Comparison of ENCODE assay signal across 20 cellular contexts in genomic region chr6:146890644-146891434, GRCh38.
DNase-seq lines count a peak whose midpoint lies in the region; ATAC-seq, FAIRE-seq and TF ChIP-seq lines count a peak whose summit lies in the region.
"Had no signal": no experiment of that assay in that cellular context is flagged by ENCODE, and none has a peak within 500 bp of the region (broad histone marks: within the 10 kb centered on the region; RNA-seq: fewer than 3 reads in every experiment).

No MANE protein-coding gene starts in this region.

- H4K20me1 ChIP-seq in K562 (replicated peaks; ENCODE audit: control insufficient read depth, insufficient read depth, low read length) (no peaks in the 10 kb centered on the region), keratinocyte (ENCODE audit: control insufficient read depth, extremely low read depth, insufficient read depth, low read length) (no peaks in the 10 kb centered on the region)

- H3K9ac ChIP-seq in K562 (ENCODE audit: insufficient read depth in 1 of 2, low read depth in 2 of 2, low read length in 2 of 2) (peak overlapping the region in 1 of 2 experiments; percentile 65; a peak in 3 of 4 replicates), keratinocyte (ENCODE audit: control insufficient read depth, extremely low read depth, insufficient read depth, low read length) (no peak overlapping the region)

- H3K9me3 ChIP-seq in left ventricle myocardium inferior (replicated peaks) (no peaks in the 10 kb centered on the region), heart left ventricle (no peaks in the 10 kb centered on the region), K562 (replicated peaks; ENCODE audit: control insufficient read depth, insufficient read depth, low read depth, low read length) (no peaks in the 10 kb centered on the region), keratinocyte (ENCODE audit: control insufficient read depth, low read depth, low read length) (no peaks in the 10 kb centered on the region), uterus (no peaks in the 10 kb centered on the region)
- H3K9me3 ChIP-seq: A549, esophagus squamous epithelium, psoas muscle, SJCRH30 had no signal

- H3K4me3 ChIP-seq in left ventricle myocardium inferior (no peak overlapping the region), heart left ventricle (no peak overlapping the region), K562 (no peak overlapping the region), keratinocyte (ENCODE audit: control insufficient read depth in 2 of 3, extremely low read depth in 1 of 3, insufficient read depth in 2 of 3, low read depth in 1 of 3, low read length in 3 of 3) (no peak overlapping the region), uterus (no peak overlapping the region)
- H3K4me3 ChIP-seq: A549, esophagus squamous epithelium, GM12878, psoas muscle, SJCRH30 had no signal

- no peak for TF ChIP-seq EP300 in K562 (IDR thresholded peaks at IDR 0.05; ENCODE audit: low read length)

- peak overlapping the region; percentile 79 for H2AFZ ChIP-seq in K562 (ENCODE audit: low read depth, low read length)
- no peak overlapping the region for H2AFZ ChIP-seq in keratinocyte (ENCODE audit: control insufficient read depth, low read length)

- peak; percentile 59 to 68 for TF ChIP-seq RAD21 in K562 (CRISPR knock-in tag; conservative IDR thresholded peaks at IDR 0.05 in 1 of 2, IDR thresholded peaks at IDR 0.05 in 1 of 2)

- H3K27me3 ChIP-seq in left ventricle myocardium inferior (ENCODE audit: low read depth): no peaks in the 10 kb centered on the region
- no peaks in the 10 kb centered on the region for H3K27me3 ChIP-seq in heart left ventricle
- no peaks in the 10 kb centered on the region for H3K27me3 ChIP-seq in K562 (ENCODE audit: control insufficient read depth in 2 of 2, insufficient read depth in 2 of 2, low read length in 2 of 2)
- H3K27me3 ChIP-seq in keratinocyte (ENCODE audit: control insufficient read depth, extremely low read depth, insufficient read depth, low read length): no peaks in the 10 kb centered on the region
- no peaks in the 10 kb centered on the region for H3K27me3 ChIP-seq in uterus
- H3K27me3 ChIP-seq: esophagus squamous epithelium, SJCRH30 had no signal

- H3K9me1 ChIP-seq in K562 (ENCODE audit: control insufficient read depth, insufficient read depth, low read length) (no peaks in the 10 kb centered on the region), keratinocyte (ENCODE audit: control insufficient read depth, extremely low read depth, insufficient read depth, low read length) (no peaks in the 10 kb centered on the region)

- dilution Hi-C loops in keratinocyte (cut with MboI; ENCODE audit: extremely low pct_ligation_motif_present, low sequenced_read_pairs): no loop called here

- TF ChIP-seq CTCF in left ventricle myocardium inferior (IDR thresholded peaks at IDR 0.05; ENCODE audit: borderline replicate concordance) (peak; percentile 29), heart left ventricle (IDR thresholded peaks at IDR 0.05) (no peak), K562 (IDR thresholded peaks at IDR 0.05 in 2 of 3, conservative IDR thresholded peaks at IDR 0.05 in 1 of 3; ENCODE audit: insufficient read depth in 2 of 3, low read depth in 1 of 3, low read length in 3 of 3) (peak in 2 of 3 experiments; percentile 61 to 68; a peak in 5 of 6 replicates), keratinocyte (optimal IDR thresholded peaks at IDR 0.05 in 1 of 3, IDR thresholded peaks at IDR 0.05 in 1 of 3, conservative IDR thresholded peaks at IDR 0.05 in 1 of 3; ENCODE audit: extremely low read depth in 1 of 3, insufficient read depth in 2 of 3, low read length in 3 of 3) (peak in 2 of 3 experiments; percentile 21 to 32), uterus (IDR thresholded peaks at IDR 0.05) (no peak)

- CTCF ChIA-PET in K562 (lab: Yijun Ruan, JAX; ENCODE audit: low intra/inter-chr PET ratio): interaction anchor here (0.6 kb wide), 1 partner anchor 416 kb away, joined by 3 read pairs; no protein-coding TSS in a partner anchor

- peaks cover 60% of the 10 kb centered on the region for H3K79me2 ChIP-seq in K562 (ENCODE audit: control insufficient read depth, insufficient read depth, low read length)
- no peaks in the 10 kb centered on the region for H3K79me2 ChIP-seq in keratinocyte (ENCODE audit: control insufficient read depth, insufficient read depth, low read length)

- no peaks in the 10 kb centered on the region for H3K36me3 ChIP-seq in left ventricle myocardium inferior
- H3K36me3 ChIP-seq in heart left ventricle: no peaks in the 10 kb centered on the region
- H3K36me3 ChIP-seq in K562 (ENCODE audit: control insufficient read depth, insufficient read depth, low read length): no peaks in the 10 kb centered on the region
- no peaks in the 10 kb centered on the region for H3K36me3 ChIP-seq in keratinocyte (ENCODE audit: control insufficient read depth in 2 of 2, extremely low read depth in 1 of 2, insufficient read depth in 2 of 2, low read length in 2 of 2)
- no peaks in the 10 kb centered on the region for H3K36me3 ChIP-seq in uterus
- H3K36me3 ChIP-seq: esophagus squamous epithelium, SJCRH30 had no signal

- H3K4me2 ChIP-seq in K562 (ENCODE audit: insufficient read depth, low read length) (peak overlapping the region; percentile 79), keratinocyte (ENCODE audit: control insufficient read depth, extremely low read depth, insufficient read depth, low read depth, low read length) (no peak overlapping the region)
- H3K4me2 ChIP-seq: A549 had no signal

- H3K4me1 ChIP-seq in left ventricle myocardium inferior (no peaks in the 10 kb centered on the region), heart left ventricle (peaks cover 0 to 13% (median 0%) of the 10 kb centered on the region in 12 donors), K562 (replicated peaks in 1 of 2; ENCODE audit: control insufficient read depth in 2 of 2, insufficient read depth in 2 of 2, low read length in 2 of 2) (peaks cover 37 to 89% of the 10 kb centered on the region in 2 experiments), keratinocyte (ENCODE audit: control insufficient read depth, extremely low read depth, insufficient read depth, low read length) (no peaks in the 10 kb centered on the region), uterus (no peaks in the 10 kb centered on the region)
- H3K4me1 ChIP-seq: A549, esophagus squamous epithelium, psoas muscle had no signal

- ATAC-seq in heart left ventricle: no peak
- ATAC-seq in K562: peak; percentile 30
- ATAC-seq in HG02870 (IDR thresholded peaks at IDR 0.05; ENCODE audit: unreplicated experiment): no peak
- ATAC-seq: A549, GM12878, psoas muscle had no signal

- BruUV-seq in K562 (replicated peaks; lab: Mats Ljungman, UMichigan): no TSS peak

- in situ Hi-C loops in K562 (cut with MboI): loop anchor here (25.0 kb wide), 1 partner anchor 321 kb away; the partner anchor contains the start of gene STXBP5

- 90 to 94% (median 92%) methylated on average over 9 of the region's 9 CpGs for WGBS in heart left ventricle, 4 donors
- 24% methylated on average over 9 of the region's 9 CpGs for WGBS in K562 (ENCODE audit: insufficient coverage, low coverage, missing lambda C conversion rate)

- TF ChIP-seq POLR2A in heart left ventricle (IDR thresholded peaks at IDR 0.05) (no peak), K562 (conservative IDR thresholded peaks at IDR 0.05) (no peak), uterus (IDR thresholded peaks at IDR 0.05) (no peak)

- POLR2A ChIA-PET in K562 (lab: Yijun Ruan, JAX): interaction anchor here (0.6 to 4.3 kb wide), 6 partner anchors 10 to 336 kb away, joined by 3 to 17 read pairs (median 6); no protein-coding TSS in a partner anchor

- no peak for DNase-seq in left ventricle myocardium inferior
- no peak for DNase-seq in heart left ventricle
- DNase-seq in K562 (ENCODE audit: extremely low read depth in 1 of 4, low spot score in 3 of 4): peak in 2 of 4 experiments; percentile 48 to 79
- DNase-seq in keratinocyte (ENCODE audit: low read depth, low spot score): no peak
- no peak for DNase-seq in uterus
- no peak for DNase-seq in HK-2 (ENCODE audit: unreplicated experiment)
- no peak for DNase-seq in stimulated activated CD4-positive, alpha-beta T cell treated with anti-CD3 and anti-CD28 coated beads, Interleukin-1b, Interleukin-23, amount 100 ng/mL, for 48 hours
- DNase-seq: activated CD4-positive, alpha-beta T cell treated with anti-CD3 and anti-CD28 coated beads for 48 hours; activated naive CD4-positive, alpha-beta T cell treated with anti-CD3 and anti-CD28 coated beads for 36 hours; activated T-cell treated with anti-CD3 and anti-CD28 coated beads for 4 hours; esophagus squamous epithelium; KBM-7; naive B cell; NCI-H1417; psoas muscle; SJCRH30 had no signal

- H3K27ac ChIP-seq in left ventricle myocardium inferior (replicated peaks) (no peak overlapping the region), heart left ventricle (no peak overlapping the region), K562 (ENCODE audit: extremely low read depth, low read depth, low read length) (peak overlapping the region; percentile 65), keratinocyte (ENCODE audit: control insufficient read depth, insufficient read depth, low read length) (no peak overlapping the region), uterus (no peak overlapping the region)
- H3K27ac ChIP-seq: A549, esophagus squamous epithelium, psoas muscle, SJCRH30 had no signal

- intact Hi-C loops in left ventricle myocardium inferior (cut with micrococcal nuclease): no loop called here
- intact Hi-C loops in heart left ventricle (cut with DNase I): no loop called here
- intact Hi-C loops in K562 (cut with micrococcal nuclease): no loop called here
- intact Hi-C loops in uterus (cut with DNase I; ENCODE audit: low total_unique reads): no loop called here

- peak; percentile 15 for FAIRE-seq in K562 (lab: Jason Lieb, UNC)
- FAIRE-seq in keratinocyte (lab: Jason Lieb, UNC): no peak
- FAIRE-seq: A549, GM12878, urothelium cell line had no signal

TF ChIP-seq in K562, 482 proteins besides CTCF, POLR2A, EP300 and RAD21 (continues in another document):
- TF ChIP-seq ZBTB33 (CRISPR knock-in tag; IDR thresholded peaks at IDR 0.05): no peak
- TF ChIP-seq LARP7 (IDR thresholded peaks at IDR 0.05): no peak

Comparison
In these comparisons a context has a peak if more than half of its experiments do, and no peak if none do; other contexts are left out.
1. CTCF ChIP-seq: peak in left ventricle myocardium inferior (single experiment), K562 (2 of 3) and keratinocyte (2 of 3); none in heart left ventricle (0 of 12) and uterus (0 of 4).